Comparison of ENCODE assay signal across 13 cellular contexts in genomic region chr2:25169073-25169470, GRCh38. TPM values are rescaled to one million over a fixed set of nuclear protein-coding genes. Genes with fewer than 3 reads are reported as not detected.
DNase-seq lines count a peak whose midpoint lies in the region; ATAC-seq and TF ChIP-seq lines count a peak whose summit lies in the region.
"Had no signal": no experiment of that assay in that cellular context is flagged by ENCODE, and none has a peak within 500 bp of the region (broad histone marks: within the 10 kb centered on the region; RNA-seq: fewer than 3 reads in every experiment).

No MANE protein-coding gene starts in this region.

- no peaks in the 10 kb centered on the region for H3K9me2 ChIP-seq in neural cell (ENCODE audit: insufficient read depth, low read length)

- H3F3A ChIP-seq in neural cell (ENCODE audit: insufficient read depth, low read length, poor library complexity, severe bottlenecking) = no peaks in the 10 kb centered on the region

- intact Hi-C loops in uterus (cut with DNase I; ENCODE audit: low total_unique reads) = no loop called here
- intact Hi-C loops in esophagus squamous epithelium (cut with DNase I) = no loop called here

- TF ChIP-seq POLR2A in uterus (IDR thresholded peaks at IDR 0.05) (no peak), esophagus squamous epithelium (IDR thresholded peaks at IDR 0.05) (no peak)

- H3K4me3 ChIP-seq in CD4-positive, CD25-positive, alpha-beta regulatory T cell (ENCODE audit: low read depth, low read length) = no peak overlapping the region
- peak overlapping the region; percentile 67 for H3K4me3 ChIP-seq in HUES48 (ENCODE audit: low read depth, low read length)
- peak overlapping the region; percentile 65 for H3K4me3 ChIP-seq in neural cell (ENCODE audit: low read length)
- H3K4me3 ChIP-seq in uterus = no peak overlapping the region
- H3K4me3 ChIP-seq in esophagus squamous epithelium = peak overlapping the region in 1 of 4 donors; percentile 54
- H3K4me3 ChIP-seq: mucosa of descending colon had no signal

- 31% methylated on average over 2 of the region's 2 CpGs; no CpG with 5 or more reads in 1 of the 2 donors for WGBS in esophagus squamous epithelium, 2 donors

- no peak for TF ChIP-seq EP300 in neural cell (conservative IDR thresholded peaks at IDR 0.05; ENCODE audit: poor library complexity, severe bottlenecking)

- no peaks in the 10 kb centered on the region for H3K9me3 ChIP-seq in CD4-positive, CD25-positive, alpha-beta regulatory T cell (ENCODE audit: control insufficient read depth in 2 of 2, low read length in 2 of 2)
- no peaks in the 10 kb centered on the region for H3K9me3 ChIP-seq in HUES48 (ENCODE audit: control insufficient read depth, insufficient read depth, low read length)
- no peaks in the 10 kb centered on the region for H3K9me3 ChIP-seq in neural cell (ENCODE audit: low read length)
- H3K9me3 ChIP-seq in uterus = no peaks in the 10 kb centered on the region
- H3K9me3 ChIP-seq in esophagus squamous epithelium = no peaks in the 10 kb centered on the region
- H3K9me3 ChIP-seq: mucosa of descending colon, right atrium auricular region had no signal

- no peak overlapping the region for H3K4me2 ChIP-seq in neural cell (ENCODE audit: low read length)

- H3K36me3 Mint-ChIP-seq in CD4-positive, CD25-positive, alpha-beta regulatory T cell = no peaks in the 10 kb centered on the region
- no peaks in the 10 kb centered on the region for H3K36me3 Mint-ChIP-seq in chondrocyte (ENCODE audit: low read depth)

- H3K27ac ChIP-seq in CD4-positive, CD25-positive, alpha-beta regulatory T cell (ENCODE audit: insufficient read depth, low read length, poor library complexity, severe bottlenecking) = no peak overlapping the region
- H3K27ac ChIP-seq in HUES48 (ENCODE audit: low read depth, low read length) (no peak overlapping the region), neural cell (ENCODE audit: low read length) (no peak overlapping the region), uterus (no peak overlapping the region), esophagus squamous epithelium (no peak overlapping the region)
- H3K27ac ChIP-seq: right atrium auricular region had no signal

- H3K36me3 ChIP-seq in CD4-positive, CD25-positive, alpha-beta regulatory T cell (ENCODE audit: control insufficient read depth, insufficient read depth, low read length) = no peaks in the 10 kb centered on the region
- H3K36me3 ChIP-seq in HUES48 (ENCODE audit: control insufficient read depth, insufficient read depth, low read length) (no peaks in the 10 kb centered on the region), neural cell (ENCODE audit: insufficient read depth, low read length) (no peaks in the 10 kb centered on the region), uterus (no peaks in the 10 kb centered on the region), esophagus squamous epithelium (no peaks in the 10 kb centered on the region)
- H3K36me3 ChIP-seq: right atrium auricular region had no signal

- peaks cover 6 to 31% (median 13%) of the 10 kb centered on the region in 4 donors for H3K4me1 Mint-ChIP-seq in CD4-positive, CD25-positive, alpha-beta regulatory T cell
- H3K4me1 Mint-ChIP-seq in chondrocyte (ENCODE audit: low read depth) = no peaks in the 10 kb centered on the region

- no peaks in the 10 kb centered on the region for H4K20me1 ChIP-seq in neural cell (ENCODE audit: insufficient read depth)

- no peak for TF ChIP-seq CTCF in chondrocyte (IDR thresholded peaks at IDR 0.05)
- no peak for TF ChIP-seq CTCF in neural cell (IDR thresholded peaks at IDR 0.05; ENCODE audit: poor library complexity, severe bottlenecking)
- no peak for TF ChIP-seq CTCF in uterus (IDR thresholded peaks at IDR 0.05)
- no peak for TF ChIP-seq CTCF in esophagus squamous epithelium (IDR thresholded peaks at IDR 0.05)

- H3K9me3 Mint-ChIP-seq in CD4-positive, CD25-positive, alpha-beta regulatory T cell = no peaks in the 10 kb centered on the region
- peaks cover 2% of the 10 kb centered on the region for H3K9me3 Mint-ChIP-seq in chondrocyte (ENCODE audit: low read depth)

- peak overlapping the region; percentile 10; the same call in 1 of the 2 replicates for H3K9ac ChIP-seq in HUES48 (ENCODE audit: low read depth, low read length)
- H3K9ac ChIP-seq in neural cell (ENCODE audit: low read length) = no peak overlapping the region

- H3K27me3 Mint-ChIP-seq in CD4-positive, CD25-positive, alpha-beta regulatory T cell = peaks cover 81% of the 10 kb centered on the region
- H3K27me3 Mint-ChIP-seq in chondrocyte (ENCODE audit: low read depth) = peaks cover 59% of the 10 kb centered on the region

- no peak overlapping the region for H2AFZ ChIP-seq in neural cell (ENCODE audit: low read depth, low read length)

- no peak for DNase-seq in CD4-positive, CD25-positive, alpha-beta regulatory T cell
- DNase-seq in chondrocyte (ENCODE audit: low spot score) = no peak
- no peak for DNase-seq in uterus
- no peak for DNase-seq in esophagus squamous epithelium (lab: John Stamatoyannopoulos, UW)
- DNase-seq in globus pallidus (ENCODE audit: low spot score) = no peak
- no peak for DNase-seq in stimulated activated CD4-positive, alpha-beta T cell treated with anti-CD3 and anti-CD28 coated beads, Interleukin-12 subunit alpha, Interleukin-12 subunit beta, amount 100 ng/mL, for 4 hours
- DNase-seq: dermis blood vessel endothelial cell, GDM1 had no signal

- ATAC-seq in CD4-positive, CD25-positive, alpha-beta regulatory T cell (ENCODE audit: low read depth in 2 of 2) = no peak

- H3K4me1 ChIP-seq in CD4-positive, CD25-positive, alpha-beta regulatory T cell (ENCODE audit: control insufficient read depth, insufficient read depth, low read length, poor library complexity, severe bottlenecking) = peaks cover 19% of the 10 kb centered on the region
- H3K4me1 ChIP-seq in HUES48 (ENCODE audit: control insufficient read depth, insufficient read depth, low read length) = 0 out of 2 replicates have a peak, but pooled peaks cover 5% of the 10 kb centered on the region
- H3K4me1 ChIP-seq in uterus = no peaks in the 10 kb centered on the region
- peaks cover 9 to 20% (median 12%) of the 10 kb centered on the region in 3 donors for H3K4me1 ChIP-seq in esophagus squamous epithelium

- no peaks in the 10 kb centered on the region for H3K79me2 ChIP-seq in neural cell (replicated peaks; ENCODE audit: insufficient read depth, low read length)

- peaks cover 29% of the 10 kb centered on the region for H3K27me3 ChIP-seq in CD4-positive, CD25-positive, alpha-beta regulatory T cell (ENCODE audit: control insufficient read depth, insufficient read depth, low read length)
- H3K27me3 ChIP-seq in HUES48 (ENCODE audit: control insufficient read depth, insufficient read depth, low read length) = peaks cover 47% of the 10 kb centered on the region
- peaks cover 41% of the 10 kb centered on the region for H3K27me3 ChIP-seq in neural cell (ENCODE audit: insufficient read depth, low read depth, low read length)
- peaks cover 0 to 26% of the 10 kb centered on the region in 2 donors for H3K27me3 ChIP-seq in uterus
- peaks cover 7 to 59% (median 17%) of the 10 kb centered on the region in 4 donors for H3K27me3 ChIP-seq in esophagus squamous epithelium

- H3K4me3 Mint-ChIP-seq in CD4-positive, CD25-positive, alpha-beta regulatory T cell = peak overlapping the region in 3 of 4 donors; percentile 67 to 85 (median 67)
- H3K4me3 Mint-ChIP-seq in chondrocyte (ENCODE audit: unreplicated experiment) = peak overlapping the region; percentile 60

- TF ChIP-seq RAD21 in neural cell (conservative IDR thresholded peaks at IDR 0.05) = no peak

- no peak overlapping the region for H3K27ac Mint-ChIP-seq in CD4-positive, CD25-positive, alpha-beta regulatory T cell
- H3K27ac Mint-ChIP-seq in chondrocyte (ENCODE audit: unreplicated experiment) = no peak overlapping the region

TF ChIP-seq in neural cell, 6 proteins besides CTCF, POLR2A, EP300 and RAD21:
- TF ChIP-seq TAF1 (IDR thresholded peaks at IDR 0.05; ENCODE audit: low read depth) (no peak), MXI1 (conservative IDR thresholded peaks at IDR 0.05; ENCODE audit: poor library complexity, severe bottlenecking) (no peak), REST (IDR thresholded peaks at IDR 0.05; ENCODE audit: borderline replicate concordance) (no peak), SMC3 (conservative IDR thresholded peaks at IDR 0.05; ENCODE audit: poor library complexity) (no peak), POLR2AphosphoS5 (IDR thresholded peaks at IDR 0.05) (no peak), EZH2 (IDR thresholded peaks at IDR 0.05; ENCODE audit: borderline replicate concordance, insufficient read depth, low read length, poor library complexity, severe bottlenecking) (no peak)
TF ChIP-seq in neural cell: peak in this region for 0.

RNA-seq across cellular contexts. Expression of gene POMC, which starts 0.7 kb away (rescaled TPM):
- total RNA-seq in CD4-positive, CD25-positive, alpha-beta regulatory T cell = 3.8 TPM
- 1 to 10 TPM; 3.9 to 9.6 (median 6.3) TPM for polyA plus RNA-seq in CD4-positive, CD25-positive, alpha-beta regulatory T cell
- not detected in 3 replicates for total RNA-seq in chondrocyte
- not detected in 2 replicates for polyA plus RNA-seq in neural cell
- polyA minus RNA-seq in neural cell = not detected in 2 replicates
- total RNA-seq in uterus = 10 to 100 TPM in 1 of 4 donors, 1 to 10 TPM in 3; 1.4 to 26.9 (median 6.4) TPM
- 1 to 10 TPM in 3 of 4 donors, not detected in 1; 3.1 to 6.1 (median 3.4) TPM for total RNA-seq in esophagus squamous epithelium
- total RNA-seq: HT1080 had no signal

Comparison
In these comparisons a context has a peak if more than half of its experiments do, and no peak if none do; other contexts are left out.
1. H3K4me3 ChIP-seq: peak in HUES48 (single experiment) and neural cell (single experiment); none in CD4-positive, CD25-positive, alpha-beta regulatory T cell (single experiment) and uterus (0 of 2).